Comparison of ENCODE assay signal across 18 cellular contexts in the genomic region with DNA sequence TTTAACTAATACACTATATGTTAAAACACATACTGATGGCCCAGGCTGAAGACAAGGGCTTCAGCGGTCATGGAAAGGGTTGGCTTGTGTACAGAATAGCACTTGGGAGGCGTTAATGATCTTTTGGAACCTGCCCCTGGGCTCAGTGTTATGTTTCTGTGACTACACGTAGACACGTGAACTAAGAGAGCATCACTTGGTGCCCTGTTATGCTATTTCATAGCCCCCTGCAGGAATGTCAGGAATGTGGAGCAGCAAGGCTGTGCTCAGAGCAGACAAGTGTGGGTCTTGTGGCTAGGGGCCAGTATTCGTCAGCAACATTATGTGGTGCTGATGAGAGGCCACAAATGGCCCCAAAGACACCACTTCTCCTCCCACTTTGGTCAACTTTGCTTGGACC.
A peak's percentile ranks its signal among the peaks of the same experiment; 100 is the strongest.
DNase-seq lines count a peak whose midpoint lies in the region; ATAC-seq and TF ChIP-seq lines count a peak whose summit lies in the region.
"Had no signal": no experiment of that assay in that cellular context is flagged by ENCODE, and none has a peak within 500 bp of the region (broad histone marks: within the 10 kb centered on the region; RNA-seq: fewer than 3 reads in every experiment).

No MANE protein-coding gene starts in this region.

- peaks cover 0 to under 1% (median 0%) of the 10 kb centered on the region in 4 donors for H3K9me3 ChIP-seq in esophagus muscularis mucosa
- peaks cover 1% of the 10 kb centered on the region for H3K9me3 ChIP-seq in trophoblast cell (ENCODE audit: insufficient read depth, low read depth, low read length)
- H3K9me3 ChIP-seq: left ventricle myocardium inferior had no signal

- no peak overlapping the region for H2BK120ac ChIP-seq in trophoblast cell (ENCODE audit: insufficient read depth, low read length, poor library complexity)

- H2AK5ac ChIP-seq in trophoblast cell (ENCODE audit: low read length): no peak overlapping the region

- no peaks in the 10 kb centered on the region for H3K27me3 ChIP-seq in esophagus muscularis mucosa
- H3K27me3 ChIP-seq in trophoblast cell (ENCODE audit: insufficient read depth, low read length): no peaks in the 10 kb centered on the region
- H3K27me3 ChIP-seq: brain microvascular endothelial cell had no signal

- no peak for TF ChIP-seq CTCF in esophagus muscularis mucosa (IDR thresholded peaks at IDR 0.05)

- H3K9ac ChIP-seq in trophoblast cell (ENCODE audit: low read length): no peak overlapping the region

- no peak overlapping the region for H3K4ac ChIP-seq in trophoblast cell (ENCODE audit: low read depth, low read length)

- no peaks in the 10 kb centered on the region for H3K79me2 ChIP-seq in trophoblast cell (ENCODE audit: control insufficient read depth, insufficient read depth, low read length, poor library complexity)

- H3K27ac ChIP-seq in esophagus muscularis mucosa (replicated peaks in 1 of 4): no peak overlapping the region
- H3K27ac ChIP-seq in trophoblast cell (ENCODE audit: low read depth, low read length): no peak overlapping the region
- H3K27ac ChIP-seq: brain microvascular endothelial cell, left ventricle myocardium inferior, RWPE1 had no signal

- H4K91ac ChIP-seq in trophoblast cell (ENCODE audit: low read depth, low read length): no peak overlapping the region

- peak; percentile 11 for DNase-seq in M059J (ENCODE audit: low read depth)
- peak; percentile 70 for DNase-seq in kidney tubule cell (ENCODE audit: low spot score)
- no peak for DNase-seq in mesenteric fat pad (ENCODE audit: low spot score)
- no peak for DNase-seq in esophagus muscularis mucosa (ENCODE audit: extremely low spot score)
- no peak for DNase-seq in trophoblast cell
- DNase-seq: activated B cell treated with CpG ODN at 0.5 μM for 24 hours; activated T-cell treated with anti-CD3 and anti-CD28 coated beads, Interleukin-2, amount 50 U/mL, for 4 hours; brain microvascular endothelial cell; CD8-positive, alpha-beta memory T cell; Kasumi-1; left ventricle myocardium inferior; NCI-H2171; stimulated activated CD4-positive, alpha-beta T cell treated with anti-CD3 and anti-CD28 coated beads, Interleukin-2, amount 100 ng/mL, for 24 hours had no signal

- H3K14ac ChIP-seq in trophoblast cell (ENCODE audit: low read length): no peak overlapping the region

- H3K36me3 ChIP-seq in esophagus muscularis mucosa (no peaks in the 10 kb centered on the region), trophoblast cell (ENCODE audit: control insufficient read depth in 1 of 2, insufficient read depth in 2 of 2, low read length in 2 of 2) (no peaks in the 10 kb centered on the region)
- H3K36me3 ChIP-seq: brain microvascular endothelial cell, left ventricle myocardium inferior had no signal

- H3K18ac ChIP-seq in trophoblast cell (ENCODE audit: low read length): no peak overlapping the region

- no peaks in the 10 kb centered on the region for H3K4me1 ChIP-seq in esophagus muscularis mucosa
- H3K4me1 ChIP-seq in trophoblast cell (ENCODE audit: control insufficient read depth in 1 of 2, insufficient read depth in 2 of 2, low read length in 2 of 2): peaks cover 0 to 4% of the 10 kb centered on the region in 2 experiments
- H3K4me1 ChIP-seq: left ventricle myocardium inferior had no signal

- peak; percentile 14 for ATAC-seq in GM18867 (IDR thresholded peaks at IDR 0.05; ENCODE audit: unreplicated experiment)
- peak; percentile 18 for ATAC-seq in HG02588 (IDR thresholded peaks at IDR 0.05; ENCODE audit: unreplicated experiment)
- no peak for ATAC-seq in HG03196 (IDR thresholded peaks at IDR 0.05; ENCODE audit: unreplicated experiment)
- ATAC-seq: activated CD8-positive, alpha-beta T cell treated with anti-CD3 and anti-CD28 coated beads for 36 hours; activated T-cell treated with anti-CD3 and anti-CD28 coated beads, Interleukin-2, amount 50 U/mL, for 4 hours had no signal

- no peak overlapping the region for H4K8ac ChIP-seq in trophoblast cell (ENCODE audit: low read depth, low read length)

- 49% methylated on average over 5 of the region's 5 CpGs for WGBS in esophagus muscularis mucosa
- WGBS in trophoblast cell (ENCODE audit: extremely low coverage, insufficient coverage, insufficient read length): no CpG with 5 or more reads among the region's 5 CpGs

- no peak for TF ChIP-seq POLR2A in esophagus muscularis mucosa (IDR thresholded peaks at IDR 0.05; ENCODE audit: low read depth)

- H3K4me2 ChIP-seq in trophoblast cell (ENCODE audit: low read length): no peak overlapping the region

- intact Hi-C loops in esophagus muscularis mucosa (cut with DNase I): no loop called here

- no peak overlapping the region for H2AFZ ChIP-seq in trophoblast cell (ENCODE audit: insufficient read depth, low read length, poor library complexity)

- no peak overlapping the region for H2BK12ac ChIP-seq in trophoblast cell (ENCODE audit: low read length)

- H3K79me1 ChIP-seq in trophoblast cell (ENCODE audit: low read length): no peaks in the 10 kb centered on the region

- no peak for TF ChIP-seq EP300 in esophagus muscularis mucosa (IDR thresholded peaks at IDR 0.05)

- H2BK5ac ChIP-seq in trophoblast cell (ENCODE audit: low read depth, low read length, poor library complexity): no peak overlapping the region

- no peak overlapping the region for H4K12ac ChIP-seq in trophoblast cell (ENCODE audit: low read depth, low read length)

- H3K23ac ChIP-seq in trophoblast cell (ENCODE audit: low read length): no peak overlapping the region

- H3K4me3 ChIP-seq in esophagus muscularis mucosa: no peak overlapping the region
- H3K4me3 ChIP-seq in trophoblast cell (ENCODE audit: low read depth, low read length): no peak overlapping the region
- H3K4me3 ChIP-seq: left ventricle myocardium inferior had no signal

Comparison
In these comparisons a context has a peak if more than half of its experiments do, and no peak if none do; other contexts are left out.
1. DNase-seq: peak in M059J (single experiment) and kidney tubule cell (single experiment); none in mesenteric fat pad (single experiment), esophagus muscularis mucosa (single experiment) and trophoblast cell (0 of 2).